Comparison of ENCODE assay signal across 13 cellular contexts in genomic region chr1:168230709-168231108, GRCh38.
"Had no signal": no experiment of that assay in that cellular context is flagged by ENCODE, and none has a peak within 500 bp of the region (broad histone marks: within the 10 kb centered on the region; RNA-seq: fewer than 3 reads in every experiment).

No MANE protein-coding gene starts in this region.

- H3K4me3 ChIP-seq: colonic mucosa, heart left ventricle had no signal

- H3K4me3 Mint-ChIP-seq: activated T-helper 1 cell treated with anti-CD3 and anti-CD28 coated beads, Interleukin-12 subunit alpha, Interleukin-12 subunit beta, Interleukin-2, Interleukin-4 antibody, amounts not matched to agents 30 ng/mL and 10 ng/mL and 1 ng/mL, durations not matched to agents 14 hours and 24 hours and 36 hours; neural crest cell had no signal

- ATAC-seq: heart left ventricle; left ventricle myocardium superior; stimulated activated naive CD8-positive, alpha-beta T cell treated with anti-CD3 and anti-CD28 coated beads, Interleukin-15, Interleukin-2, amounts not matched to agents 100 U/mL and 50 U/mL, for 24 hours had no signal

- H3K27ac ChIP-seq: colonic mucosa, heart left ventricle, VCaP had no signal

- H3K27ac Mint-ChIP-seq: activated T-helper 1 cell treated with anti-CD3 and anti-CD28 coated beads, Interleukin-12 subunit alpha, Interleukin-12 subunit beta, Interleukin-2, Interleukin-4 antibody, amounts not matched to agents 30 ng/mL and 10 ng/mL and 1 ng/mL, durations not matched to agents 14 hours and 24 hours and 36 hours had no signal

- H3K9me3 Mint-ChIP-seq: activated T-helper 1 cell treated with anti-CD3 and anti-CD28 coated beads, Interleukin-12 subunit alpha, Interleukin-12 subunit beta, Interleukin-2, Interleukin-4 antibody, amounts not matched to agents 30 ng/mL and 10 ng/mL and 1 ng/mL, durations not matched to agents 14 hours and 24 hours and 36 hours; neural crest cell had no signal

- H3K4me1 ChIP-seq: colonic mucosa had no signal

- H3K9me3 ChIP-seq: colonic mucosa, heart left ventricle had no signal

- H3K27me3 ChIP-seq: colonic mucosa, heart left ventricle had no signal

- DNase-seq: activated naive CD4-positive, alpha-beta T cell; colonic mucosa; effector CD4-positive, alpha-beta T cell; erythroblast; heart left ventricle; left ventricle myocardium superior; stimulated activated CD4-positive, alpha-beta T cell treated with anti-CD3 and anti-CD28 coated beads, Interleukin-4, amount 100 ng/mL, for 1 hour; stimulated activated CD8-positive, alpha-beta memory T cell treated with anti-CD3 and anti-CD28 coated beads, Interleukin-4, amount 100 ng/mL, for 48 hours; stimulated activated naive CD8-positive, alpha-beta T cell treated with anti-CD3 and anti-CD28 coated beads, Interleukin-15, Interleukin-2, amounts not matched to agents 100 U/mL and 50 U/mL, for 24 hours; T-helper 9 cell had no signal
